In genomic region chr12:22682663-22683062, GRCh38 we compare ENCODE assay signal across 1 cellular context.
TF ChIP-seq lines count a peak whose summit lies in the region.

No MANE protein-coding gene starts in this region.

TF ChIP-seq in GM12878, 131 proteins besides CTCF, POLR2A, EP300 and RAD21 (continued from another document):
- TF ChIP-seq NFIC (IDR thresholded peaks at IDR 0.05; ENCODE audit: low read depth, low read length) (peak; percentile 36; the same call in 1 of the 2 replicates), KAT2A (conservative IDR thresholded peaks at IDR 0.05; ENCODE audit: control insufficient read depth, low read depth, low read length) (no peak)
